In the genomic region with DNA sequence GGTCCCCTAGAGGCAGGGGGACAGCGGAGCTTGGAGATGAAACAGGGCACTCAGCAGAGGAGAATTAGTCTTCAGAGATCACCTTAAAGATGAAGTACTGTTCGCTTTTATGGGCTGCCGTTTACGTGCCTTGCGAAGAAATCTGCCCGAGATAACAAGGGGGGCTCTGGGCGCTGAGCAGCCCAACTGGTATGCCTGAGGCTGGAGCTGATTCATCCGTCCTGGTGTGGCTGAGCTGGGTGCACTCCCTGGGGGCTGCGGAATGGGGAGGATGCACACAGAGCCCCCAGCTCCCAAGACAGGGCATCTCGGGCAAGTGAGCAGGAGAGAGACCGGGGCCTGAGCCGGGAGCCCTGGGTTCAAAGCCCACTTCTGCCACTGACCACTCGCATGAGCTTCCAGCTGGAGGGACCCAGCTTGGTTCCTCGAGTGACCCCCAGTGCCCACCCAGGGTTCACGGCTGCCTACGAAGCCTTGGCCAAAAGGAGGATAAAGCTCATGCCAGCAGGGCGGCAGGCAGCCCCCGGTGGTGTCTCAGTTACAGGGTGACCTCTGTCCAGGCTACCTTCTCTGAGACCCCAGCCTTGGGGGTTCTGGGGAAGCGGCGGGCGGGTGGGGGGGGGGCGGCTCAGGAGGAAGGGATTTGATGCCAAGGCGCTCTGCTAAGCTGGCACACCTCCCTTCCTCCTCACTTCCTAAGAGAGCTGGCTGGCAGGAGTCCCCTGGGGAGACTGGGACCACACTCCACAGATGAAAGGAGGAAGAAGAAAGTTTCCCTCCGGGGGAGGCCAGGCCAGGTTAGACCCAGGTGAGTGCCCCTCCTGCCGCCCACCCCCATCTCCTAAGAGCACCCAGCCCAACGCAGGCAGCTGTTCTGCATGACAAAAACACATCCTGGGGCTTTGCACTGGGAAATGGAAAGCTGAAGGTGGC, we compare ENCODE assay signal across 15 cellular contexts. TPM values are rescaled to one million over a fixed set of nuclear protein-coding genes. Genes with fewer than 3 reads are reported as not detected.
DNase-seq lines count a peak whose midpoint lies in the region; TF ChIP-seq lines count a peak whose summit lies in the region.
"Had no signal": no experiment of that assay in that cellular context is flagged by ENCODE, and none has a peak within 500 bp of the region (broad histone marks: within the 10 kb centered on the region; RNA-seq: fewer than 3 reads in every experiment).

No MANE protein-coding gene starts in this region.

- DNase-seq in ACHN (peak; percentile 72), HS-27A (ENCODE audit: low read depth) (peak; percentile 59), astrocyte of the hippocampus (ENCODE audit: low read depth, low spot score) (peak; percentile 85), right atrium auricular region (ENCODE audit: low spot score) (no peak), HEK293T (ENCODE audit: extremely low spot score) (no peak), ureter (ENCODE audit: low spot score) (no peak), iPS-NIHi11 (ENCODE audit: low spot score) (no peak)
- DNase-seq in stimulated activated CD8-positive, alpha-beta memory T cell treated with anti-CD3 and anti-CD28 coated beads, Interleukin-4, amount 100 ng/mL, for 48 hours, result no peak
- DNase-seq: activated naive CD8-positive, alpha-beta T cell treated with anti-CD3 and anti-CD28 coated beads, Interleukin-2, amount 10 ng/mL, durations not matched to agents 7 days and 5 days; effector memory CD8-positive, alpha-beta T cell; nucleus accumbens; stomach; T-helper 1 cell had no signal

- POLR2A ChIA-PET in HEK293T (lab: Yijun Ruan, JAX), result no interaction called here

- H3K27me3 ChIP-seq in right atrium auricular region, result peaks cover 2 to 24% of the 10 kb centered on the region in 2 donors

- peaks cover 0 to 58% of the 10 kb centered on the region in 2 donors for H3K4me1 ChIP-seq in right atrium auricular region

- H3K27ac ChIP-seq in right atrium auricular region, result peak overlapping the region; percentile 74 to 77
- H3K27ac ChIP-seq: HL-60, stomach had no signal

- H3K4me3 ChIP-seq in right atrium auricular region, result peak overlapping the region in 1 of 2 donors; percentile 4
- H3K4me3 ChIP-seq: stomach had no signal

- no peaks in the 10 kb centered on the region for H3K36me3 ChIP-seq in right atrium auricular region
- H3K36me3 ChIP-seq: stomach had no signal

- TF ChIP-seq CTCF in right atrium auricular region (IDR thresholded peaks at IDR 0.05), result no peak

- in situ Hi-C loops in ACHN (cut with HindIII; ENCODE audit: low pct_ligation_motif_present, low pct_unique_long_range_greater_than_20kb, low sequenced_read_pairs), result no loop called here

- H3K9me3 ChIP-seq in right atrium auricular region, result no peaks in the 10 kb centered on the region
- H3K9me3 ChIP-seq: stomach had no signal

- CTCF ChIA-PET in HEK293T (lab: Yijun Ruan, JAX), result interaction anchor here (0.6 to 1.2 kb wide), 2 partner anchors 11 to 64 kb away, joined by 3 read pairs; no protein-coding TSS in a partner anchor

TF ChIP-seq in HEK293T, 16 proteins besides CTCF, POLR2A, EP300 and RAD21:
- no peak for TF ChIP-seq ARNT (IDR thresholded peaks at IDR 0.05)
- TF ChIP-seq SUZ12 (IDR thresholded peaks at IDR 0.05), result no peak

RNA-seq across cellular contexts. Expression of a gene that starts 5.7 kb away (rescaled TPM):
- total RNA-seq in right atrium auricular region (1 to 10 TPM in 1 of 2 donors, under 1 TPM in 1; 0.20 to 4.6 TPM), ureter (not detected)
- total RNA-seq: activated CD8-positive, alpha-beta memory T cell treated with anti-CD3 and anti-CD28 coated beads for 36 hours; activated naive CD8-positive, alpha-beta T cell treated with anti-CD3 and anti-CD28 coated beads, Interleukin-2, amount 10 ng/mL, durations not matched to agents 7 days and 5 days had no signal

RNA-seq across cellular contexts. Expression of a gene that starts 36.8 kb away (rescaled TPM):
- total RNA-seq in right atrium auricular region, result not detected
- total RNA-seq in ureter, result not detected
- total RNA-seq: activated CD8-positive, alpha-beta memory T cell treated with anti-CD3 and anti-CD28 coated beads for 36 hours; activated naive CD8-positive, alpha-beta T cell treated with anti-CD3 and anti-CD28 coated beads, Interleukin-2, amount 10 ng/mL, durations not matched to agents 7 days and 5 days; stomach had no signal

Comparison
In these comparisons a context has a peak if more than half of its experiments do, and no peak if none do; other contexts are left out.
1. DNase-seq: peak in ACHN (single experiment), HS-27A (single experiment) and astrocyte of the hippocampus (single experiment); none in right atrium auricular region (single experiment), HEK293T (single experiment), stimulated activated CD8-positive, alpha-beta memory T cell treated with anti-CD3 and anti-CD28 coated beads, Interleukin-4, amount 100 ng/mL, for 48 hours (single experiment), ureter (single experiment) and iPS-NIHi11 (single experiment).